1 cellular context compared by ENCODE assay signal in genomic region chr1:27868932-27869718, GRCh38.
A peak's percentile ranks its signal among the peaks of the same experiment; 100 is the strongest.
TF ChIP-seq lines count a peak whose summit lies in the region.

No MANE protein-coding gene starts in this region.

TF ChIP-seq in HepG2, 621 proteins besides CTCF, POLR2A, EP300 and RAD21 (continued from another document):
- TF ChIP-seq MLXIP (CRISPR knock-in tag; IDR thresholded peaks at IDR 0.05; ENCODE audit: borderline replicate concordance) (no peak), ZSCAN12 (CRISPR knock-in tag; IDR thresholded peaks at IDR 0.05) (no peak), ZNF17 (CRISPR knock-in tag; IDR thresholded peaks at IDR 0.05) (no peak), SMARCC2 (IDR thresholded peaks at IDR 0.05) (no peak), ZFY (CRISPR knock-in tag; IDR thresholded peaks at IDR 0.05) (0 out of 2 replicates have a peak, but pooled peaks have one; percentile 28), FOXP1 (IDR thresholded peaks at IDR 0.05) (no peak), FOXP1 (CRISPR knock-in tag; IDR thresholded peaks at IDR 0.05) (no peak), TOPORS (CRISPR knock-in tag; IDR thresholded peaks at IDR 0.05) (no peak), ZNF30 (CRISPR knock-in tag; IDR thresholded peaks at IDR 0.05) (no peak)
- TF ChIP-seq, protein P1, sequence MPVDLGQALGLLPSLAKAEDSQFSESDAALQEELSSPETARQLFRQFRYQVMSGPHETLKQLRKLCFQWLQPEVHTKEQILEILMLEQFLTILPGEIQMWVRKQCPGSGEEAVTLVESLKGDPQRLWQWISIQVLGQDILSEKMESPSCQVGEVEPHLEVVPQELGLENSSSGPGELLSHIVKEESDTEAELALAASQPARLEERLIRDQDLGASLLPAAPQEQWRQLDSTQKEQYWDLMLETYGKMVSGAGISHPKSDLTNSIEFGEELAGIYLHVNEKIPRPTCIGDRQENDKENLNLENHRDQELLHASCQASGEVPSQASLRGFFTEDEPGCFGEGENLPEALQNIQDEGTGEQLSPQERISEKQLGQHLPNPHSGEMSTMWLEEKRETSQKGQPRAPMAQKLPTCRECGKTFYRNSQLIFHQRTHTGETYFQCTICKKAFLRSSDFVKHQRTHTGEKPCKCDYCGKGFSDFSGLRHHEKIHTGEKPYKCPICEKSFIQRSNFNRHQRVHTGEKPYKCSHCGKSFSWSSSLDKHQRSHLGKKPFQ (CRISPR knock-in tag; IDR thresholded peaks at IDR 0.05; ENCODE audit: insufficient replicate concordance) = no peak
